8 cellular contexts compared by ENCODE assay signal in the genomic region with DNA sequence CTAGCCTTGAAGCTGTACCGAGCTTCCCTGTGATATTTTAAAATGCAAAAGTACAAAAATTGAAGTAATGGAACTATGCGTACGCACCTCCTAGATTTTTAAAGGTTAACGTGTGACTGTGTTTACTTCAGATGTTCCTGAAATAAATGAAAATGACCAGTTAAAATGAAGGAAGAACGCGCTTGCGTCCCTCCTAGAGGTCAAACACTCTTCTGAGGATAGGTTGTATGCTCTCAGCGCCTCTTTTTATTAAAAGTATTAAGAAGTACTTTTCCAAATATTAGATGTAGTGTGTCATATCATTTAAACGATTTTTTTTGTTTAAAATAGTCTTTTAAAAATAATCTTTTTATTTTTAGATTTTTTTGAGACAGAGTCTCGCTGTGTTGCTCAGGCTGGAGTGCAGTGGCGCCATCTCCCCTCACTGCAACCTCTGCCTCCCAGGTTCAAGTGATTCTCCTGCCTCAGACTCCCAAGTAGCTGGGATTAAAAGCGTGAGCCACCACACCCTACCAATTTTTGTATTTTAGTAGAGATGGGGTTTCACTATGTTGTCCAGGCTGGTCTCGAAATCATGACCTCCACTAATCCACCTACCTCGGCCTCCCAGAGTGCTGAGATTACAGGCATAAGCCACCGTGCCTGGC. TPM values are rescaled to one million over a fixed set of nuclear protein-coding genes. Genes with fewer than 3 reads are reported as not detected.
DNase-seq lines count a peak whose midpoint lies in the region; ATAC-seq and TF ChIP-seq lines count a peak whose summit lies in the region.

No MANE protein-coding gene starts in this region.

- peak overlapping the region; percentile 74 for H3K27ac ChIP-seq in brain microvascular endothelial cell
- H3K27ac ChIP-seq in mesenchymal stem cell (ENCODE audit: low read length, poor library complexity, severe bottlenecking): peak overlapping the region; percentile 86

- H3K4me2 ChIP-seq in mesenchymal stem cell (ENCODE audit: low read length, poor library complexity, severe bottlenecking): peak overlapping the region; percentile 80

- H3K9ac ChIP-seq in mesenchymal stem cell (ENCODE audit: low read length): peak overlapping the region; percentile 96

- peak; percentile 23 for DNase-seq in HS-5 (ENCODE audit: low read depth)
- DNase-seq in brain microvascular endothelial cell: no peak
- no peak for DNase-seq in mesenchymal stem cell
- DNase-seq in midbrain (lab: John Stamatoyannopoulos, UW): no peak
- no peak for DNase-seq in activated effector memory CD4-positive, alpha-beta T cell treated with anti-CD3 and anti-CD28 coated beads, Interleukin-2, amount 50 U/mL, for 16 hours
- no peak for DNase-seq in iPS-NIHi11 (ENCODE audit: low spot score)

- no peak overlapping the region for H3K4ac ChIP-seq in mesenchymal stem cell (ENCODE audit: low read depth in 1 of 2, low read length in 2 of 2)

- peaks cover 6% of the 10 kb centered on the region for H3K79me1 ChIP-seq in mesenchymal stem cell (replicated peaks; ENCODE audit: low read length, poor library complexity, severe bottlenecking)

- H2BK15ac ChIP-seq in mesenchymal stem cell (ENCODE audit: low read depth, poor library complexity, severe bottlenecking): no peak overlapping the region

- no peak overlapping the region for H2BK120ac ChIP-seq in mesenchymal stem cell (ENCODE audit: low read depth, low read length)

- H2AFZ ChIP-seq in mesenchymal stem cell (ENCODE audit: low read depth, low read length): peak overlapping the region; percentile 39

- TF ChIP-seq CTCF in brain microvascular endothelial cell (IDR thresholded peaks at IDR 0.05; ENCODE audit: low read depth, low read length, missing control alignments): no peak

- H4K8ac ChIP-seq in mesenchymal stem cell (ENCODE audit: low read length): peak overlapping the region; percentile 41

- no peak overlapping the region for H3K14ac ChIP-seq in mesenchymal stem cell (ENCODE audit: low read length in 2 of 2)

- H3K9me3 ChIP-seq in mesenchymal stem cell (ENCODE audit: control insufficient read depth, low read length): no peaks in the 10 kb centered on the region

- no peak overlapping the region for H2BK12ac ChIP-seq in mesenchymal stem cell (ENCODE audit: low read length in 2 of 2)

- 52% methylated on average over 10 of the region's 15 CpGs for WGBS in mesenchymal stem cell

- no peak overlapping the region for H2AK5ac ChIP-seq in mesenchymal stem cell (ENCODE audit: low read length, severe bottlenecking)

- H3K4me3 ChIP-seq in brain microvascular endothelial cell (ENCODE audit: low read depth, low read length): peak overlapping the region; percentile 72
- H3K4me3 ChIP-seq in mesenchymal stem cell (ENCODE audit: insufficient read depth in 1 of 2, low read depth in 1 of 2, low read length in 2 of 2): peak overlapping the region; percentile 68 to 82

- in situ Hi-C loops in brain microvascular endothelial cell (cut with HindIII; ENCODE audit: low pct_ligation_motif_present, low sequenced_read_pairs): no loop called here

- no peak overlapping the region for H3K23ac ChIP-seq in mesenchymal stem cell (ENCODE audit: low read length in 2 of 2)

- H3K36me3 ChIP-seq in brain microvascular endothelial cell (replicated peaks) (no peaks in the 10 kb centered on the region), mesenchymal stem cell (ENCODE audit: control insufficient read depth in 1 of 2, insufficient read depth in 2 of 2, low read depth in 1 of 2, low read length in 2 of 2) (peaks cover 2 to 13% of the 10 kb centered on the region in 2 experiments)

- H3K18ac ChIP-seq in mesenchymal stem cell (ENCODE audit: low read depth in 1 of 2, low read length in 2 of 2): no peak overlapping the region

- no peak overlapping the region for H2BK5ac ChIP-seq in mesenchymal stem cell (ENCODE audit: low read depth, low read length, poor library complexity, severe bottlenecking)

- peaks cover 7% of the 10 kb centered on the region for H3K4me1 ChIP-seq in mesenchymal stem cell (ENCODE audit: control insufficient read depth, insufficient read depth, low read depth, low read length)

- no peaks in the 10 kb centered on the region for H3K27me3 ChIP-seq in brain microvascular endothelial cell (replicated peaks)
- H3K27me3 ChIP-seq in mesenchymal stem cell (ENCODE audit: control insufficient read depth in 1 of 2, insufficient read depth in 1 of 2, low read length in 2 of 2): no peaks in the 10 kb centered on the region

- ATAC-seq in GM18502 (IDR thresholded peaks at IDR 0.05; ENCODE audit: poor library complexity, unreplicated experiment) (peak; percentile 3), GM21367 (IDR thresholded peaks at IDR 0.05; ENCODE audit: unreplicated experiment) (no peak)

- no peak overlapping the region for H4K91ac ChIP-seq in mesenchymal stem cell (ENCODE audit: low read length)

RNA-seq across cellular contexts. Expression of gene TRIM38, which starts 30.6 kb away (rescaled TPM):
- polyA plus RNA-seq in mesenchymal stem cell (2013, experiment 1 of 2): 12.8 TPM
- polyA plus RNA-seq in mesenchymal stem cell (2013, experiment 2 of 2): 12.3 TPM
